In genomic region chr19:50239916-50240585, GRCh38 we compare ENCODE assay signal across 26 cellular contexts. TPM values are rescaled to one million over a fixed set of nuclear protein-coding genes. Genes with fewer than 3 reads are reported as not detected.
"Had no signal": no experiment of that assay in that cellular context is flagged by ENCODE, and none has a peak within 500 bp of the region (broad histone marks: within the 10 kb centered on the region; RNA-seq: fewer than 3 reads in every experiment).

No MANE protein-coding gene starts in this region.

- H3K9me3 ChIP-seq: esophagus squamous epithelium, right lobe of liver, vagina had no signal

- H3K79me2 ChIP-seq: parathyroid adenoma had no signal

- H3K36me3 ChIP-seq: right lobe of liver, vagina had no signal

- H3K4me1 ChIP-seq: parathyroid adenoma, vagina had no signal

- H3K9ac ChIP-seq: parathyroid adenoma had no signal

- H3K4me3 ChIP-seq: esophagus squamous epithelium, right lobe of liver, vagina had no signal

- DNase-seq: activated CD4-positive, alpha-beta T cell treated with anti-CD3 and anti-CD28 coated beads for 4 hours; activated CD4-positive, alpha-beta T cell treated with anti-CD3 and anti-CD28 coated beads, Interleukin-2, amount 50 U/mL, for 48 hours; activated CD4-positive, CD25-positive, alpha-beta regulatory T cell; activated CD8-positive, alpha-beta memory T cell treated with anti-CD3 and anti-CD28 coated beads, Interleukin-2, amount 50 U/mL, for 48 hours; activated naive CD4-positive, alpha-beta T cell treated with Interleukin-2 at 50 U/mL for 16 hours; activated naive CD8-positive, alpha-beta T cell treated with anti-CD3 and anti-CD28 coated beads for 36 hours; activated T-cell treated with anti-CD3 and anti-CD28 coated beads, Interleukin-2, amount 50 U/mL, for 4 hours; central memory CD4-positive, alpha-beta T cell; effector memory CD8-positive, alpha-beta T cell; esophagus squamous epithelium; kidney glomerular epithelial cell; left ventricle myocardium superior; nephron progenitor cell; nucleus accumbens; right lobe of liver; stimulated activated naive B cell treated with anti-CD40 and anti-IgM and Interleukin-4, amounts not matched to agents 10 μg/mL and 1 μg/mL and 100 μg/mL, for 72 hours; trophoblast cell had no signal

- ATAC-seq: activated T-cell treated with anti-CD3 and anti-CD28 coated beads, Interleukin-2, amount 50 U/mL, for 4 hours; effector memory CD8-positive, alpha-beta T cell; left ventricle myocardium superior; stimulated activated naive B cell treated with anti-CD40 and anti-IgM and Interleukin-4, amounts not matched to agents 10 μg/mL and 1 μg/mL and 100 μg/mL, for 72 hours had no signal

- H2AFZ ChIP-seq: parathyroid adenoma had no signal

- H3K27me3 ChIP-seq: right lobe of liver, vagina had no signal

- H3K27ac ChIP-seq: esophagus squamous epithelium, parathyroid adenoma, right lobe of liver, vagina had no signal

- FAIRE-seq: astrocyte, colon, small intestine had no signal

RNA-seq across cellular contexts. Expression of gene MYH14, which starts 36.6 kb away (rescaled TPM):
- total RNA-seq: activated CD8-positive, alpha-beta memory T cell treated with anti-CD3 and anti-CD28 coated beads for 36 hours; activated naive CD8-positive, alpha-beta T cell treated with anti-CD3 and anti-CD28 coated beads for 36 hours; activated T-helper 2 cell treated with anti-CD3 and anti-CD28 coated beads, Interferon-gamma antibody, Interleukin-2, Interleukin-4, amounts not matched to agents 10 μg/mL and 5 μg/mL and 100 μg/mL, durations not matched to agents 14 hours and 24 hours and 36 hours; astrocyte; fibroblast of villous mesenchyme; mononuclear cell had no signal
